ENCODE assay signal across 8 cellular contexts in genomic region chr1:1291611-1292441, GRCh38.
A peak's percentile ranks its signal among the peaks of the same experiment; 100 is the strongest.
DNase-seq lines count a peak whose midpoint lies in the region; ATAC-seq and TF ChIP-seq lines count a peak whose summit lies in the region.

No MANE protein-coding gene starts in this region.

- H3K27ac ChIP-seq in coronary artery = no peak overlapping the region
- peak overlapping the region; percentile 30 for H3K27ac ChIP-seq in substantia nigra (ENCODE audit: low read depth, low read length, poor library complexity, severe bottlenecking)

- H3K4me3 ChIP-seq in AG10803 (ENCODE audit: low read length) (no peak overlapping the region), coronary artery (no peak overlapping the region)

- peak; percentile 50 for TF ChIP-seq CTCF in AG10803 (conservative IDR thresholded peaks at IDR 0.05; ENCODE audit: low read length)
- peak; percentile 73 for TF ChIP-seq CTCF in GM20000 (IDR thresholded peaks at IDR 0.05; ENCODE audit: extremely low read depth, missing control alignments)
- TF ChIP-seq CTCF in coronary artery (IDR thresholded peaks at IDR 0.05) = peak; percentile 18

- DNase-seq in AG10803 (ENCODE audit: low read depth) (peak; percentile 53), GM20000 (ENCODE audit: low spot score) (peak; percentile 91), NCI-H226 (peak; percentile 57), coronary artery (ENCODE audit: low spot score) (no peak), medulla oblongata (ENCODE audit: extremely low spot score) (peak; percentile 31), substantia nigra (lab: John Stamatoyannopoulos, UW) (peak in 14 of 49 donors; percentile 8 to 69 (median 32))
- DNase-seq in activated CD4-positive, alpha-beta T cell treated with anti-CD3 and anti-CD28 coated beads for 4 hours = peak; percentile 72 to 75

- no peak for ATAC-seq in GM21619 (IDR thresholded peaks at IDR 0.05; ENCODE audit: unreplicated experiment)

Comparison
In these comparisons a context has a peak if more than half of its experiments do, and no peak if none do; other contexts are left out.
1. CTCF ChIP-seq: peak in every context shown above with its lines; median percentile 73 in GM20000; 50 in AG10803; 18 in coronary artery.